22 cellular contexts compared by ENCODE assay signal in genomic region chr15:79084308-79084968, GRCh38. TPM values are rescaled to one million over a fixed set of nuclear protein-coding genes. Genes with fewer than 3 reads are reported as not detected.
DNase-seq lines count a peak whose midpoint lies in the region; ATAC-seq and TF ChIP-seq lines count a peak whose summit lies in the region.
"Had no signal": no experiment of that assay in that cellular context is flagged by ENCODE, and none has a peak within 500 bp of the region (broad histone marks: within the 10 kb centered on the region; RNA-seq: fewer than 3 reads in every experiment).

No MANE protein-coding gene starts in this region.

- WGBS in trophoblast cell (ENCODE audit: extremely low coverage, insufficient coverage, insufficient read length) = no CpG with 5 or more reads among the region's 14 CpGs

- H2AK5ac ChIP-seq in trophoblast cell (ENCODE audit: low read length) = no peak overlapping the region

- H4K20me1 ChIP-seq in PC-3 (ENCODE audit: low read length) = no peaks in the 10 kb centered on the region

- no peaks in the 10 kb centered on the region for H3K79me1 ChIP-seq in trophoblast cell (ENCODE audit: low read length)

- no peak overlapping the region for H2BK5ac ChIP-seq in trophoblast cell (ENCODE audit: low read depth, low read length, poor library complexity)

- POLR2A ChIA-PET in PC-3 (lab: Charles Lee; ENCODE audit: unreplicated experiment) = no interaction called here

- H3K9ac ChIP-seq in trophoblast cell (ENCODE audit: low read length) = no peak overlapping the region
- no peak overlapping the region for H3K9ac ChIP-seq in PC-3 (ENCODE audit: low read length)

- intact Hi-C loops in PC-3 (cut with micrococcal nuclease) = no loop called here

- H2BK12ac ChIP-seq in trophoblast cell (ENCODE audit: low read length) = no peak overlapping the region

- peaks cover 72% of the 10 kb centered on the region for H3K27me3 Mint-ChIP-seq in T-helper 17 cell

- no peak overlapping the region for H3K4me3 Mint-ChIP-seq in T-helper 17 cell
- H3K4me3 Mint-ChIP-seq: activated naive CD8-positive, alpha-beta T cell treated with anti-CD3 and anti-CD28 coated beads for 36 hours; CD8-positive, alpha-beta T cell; natural killer cell had no signal

- no peak overlapping the region for H4K91ac ChIP-seq in trophoblast cell (ENCODE audit: low read depth, low read length)

- H3K4me1 ChIP-seq in trophoblast cell (ENCODE audit: control insufficient read depth in 1 of 2, insufficient read depth in 2 of 2, low read length in 2 of 2) (peaks cover under 1% of the 10 kb centered on the region in 2 experiments), PC-3 (ENCODE audit: insufficient read depth, low read length) (no peaks in the 10 kb centered on the region)
- H3K4me1 ChIP-seq: A549 had no signal

- peak overlapping the region; percentile 43 for H3K4me3 ChIP-seq in trophoblast cell (ENCODE audit: low read depth, low read length)
- no peak overlapping the region for H3K4me3 ChIP-seq in PC-3 (ENCODE audit: low read length)
- H3K4me3 ChIP-seq: A549, GM12878, heart right ventricle, smooth muscle cell had no signal

- no peak overlapping the region for H3K4me2 ChIP-seq in trophoblast cell (ENCODE audit: low read length)
- H3K4me2 ChIP-seq in PC-3 (ENCODE audit: low read length) = no peak overlapping the region
- H3K4me2 ChIP-seq: A549, smooth muscle cell had no signal

- H3K27ac ChIP-seq in trophoblast cell (ENCODE audit: low read depth, low read length) = no peak overlapping the region
- H3K27ac ChIP-seq in PC-3 (ENCODE audit: low read length) = no peak overlapping the region
- H3K27ac ChIP-seq: A549, heart right ventricle had no signal

- TF ChIP-seq CTCF in GM13977 (IDR thresholded peaks at IDR 0.05; ENCODE audit: extremely low read depth, insufficient read depth, missing control alignments) = no peak
- TF ChIP-seq CTCF in PC-3 (conservative IDR thresholded peaks at IDR 0.05; ENCODE audit: low read depth, low read length) = no peak

- no peak overlapping the region for H3K4ac ChIP-seq in trophoblast cell (ENCODE audit: low read depth, low read length)

- H3K27me3 ChIP-seq in trophoblast cell (ENCODE audit: insufficient read depth, low read length) (peaks cover under 1% of the 10 kb centered on the region), PC-3 (ENCODE audit: low read length) (peaks cover 63% of the 10 kb centered on the region)

- H3K9me3 ChIP-seq in T-helper 17 cell (ENCODE audit: control insufficient read depth, low read length, poor library complexity, severe bottlenecking) = no peaks in the 10 kb centered on the region
- peaks cover 6% of the 10 kb centered on the region for H3K9me3 ChIP-seq in trophoblast cell (ENCODE audit: insufficient read depth, low read depth, low read length)
- no peaks in the 10 kb centered on the region for H3K9me3 ChIP-seq in PC-3 (ENCODE audit: low read length)
- H3K9me3 ChIP-seq: A549, heart right ventricle had no signal

- H2BK120ac ChIP-seq in trophoblast cell (ENCODE audit: insufficient read depth, low read length, poor library complexity) = no peak overlapping the region

- BruUV-seq in PC-3 (replicated peaks; lab: Mats Ljungman, UMichigan) = no TSS peak

- H2AFZ ChIP-seq in trophoblast cell (ENCODE audit: insufficient read depth, low read length, poor library complexity) (no peak overlapping the region), PC-3 (ENCODE audit: low read length) (no peak overlapping the region)

- no peak overlapping the region for H3K14ac ChIP-seq in trophoblast cell (ENCODE audit: low read length)

- no peaks in the 10 kb centered on the region for H3K79me2 ChIP-seq in trophoblast cell (ENCODE audit: control insufficient read depth, insufficient read depth, low read length, poor library complexity)
- H3K79me2 ChIP-seq in PC-3 (ENCODE audit: low read length) = no peaks in the 10 kb centered on the region

- DNase-seq in NCI-H748 (lab: John Stamatoyannopoulos, UW; ENCODE audit: unreplicated experiment) = peak; percentile 30
- no peak for DNase-seq in NCI-H748 treated with DMSO at 0.1 percent for 48 hours (lab: John Stamatoyannopoulos, UW)
- peak; percentile 77 for DNase-seq in NCI-H146 treated with DMSO at 0.1 percent for 48 hours (lab: John Stamatoyannopoulos, UW; ENCODE audit: unreplicated experiment)
- DNase-seq in T-helper 17 cell = no peak
- DNase-seq in trophoblast cell = no peak
- no peak for DNase-seq in effector CD8-positive, alpha-beta T cell (lab: John Stamatoyannopoulos, UW)
- no peak for DNase-seq in GM13977 (ENCODE audit: low spot score)
- DNase-seq in PC-3 = no peak
- DNase-seq: activated CD4-positive, alpha-beta T cell treated with anti-CD3 and anti-CD28 coated beads, Interleukin-2, amount 50 U/mL, for 1 hour; activated CD8-positive, alpha-beta memory T cell treated with anti-CD3 and anti-CD28 coated beads, Interleukin-2, amount 50 U/mL, for 4 hours; activated naive CD8-positive, alpha-beta T cell treated with anti-CD3 and anti-CD28 coated beads for 36 hours; CD8-positive, alpha-beta T cell; cerebellar nuclear complex; DMS79 treated with DMSO at 0.1 percent for 48 hours; heart right ventricle; Karpas-422; natural killer cell; NCI-H2029 had no signal

- H3K4me1 Mint-ChIP-seq in T-helper 17 cell = peaks cover 6% of the 10 kb centered on the region
- H3K4me1 Mint-ChIP-seq: activated naive CD8-positive, alpha-beta T cell treated with anti-CD3 and anti-CD28 coated beads for 36 hours; natural killer cell had no signal

- no peaks in the 10 kb centered on the region for H3F3A ChIP-seq in PC-3 (ENCODE audit: low read length, unreplicated experiment)

- H3K27ac Mint-ChIP-seq in T-helper 17 cell = peak overlapping the region; percentile 59
- H3K27ac Mint-ChIP-seq: activated naive CD8-positive, alpha-beta T cell treated with anti-CD3 and anti-CD28 coated beads for 36 hours; CD8-positive, alpha-beta T cell; natural killer cell had no signal

- peaks cover 5% of the 10 kb centered on the region for H3K36me3 Mint-ChIP-seq in T-helper 17 cell (ENCODE audit: low read depth)
- H3K36me3 Mint-ChIP-seq: activated naive CD8-positive, alpha-beta T cell treated with anti-CD3 and anti-CD28 coated beads for 36 hours; CD8-positive, alpha-beta T cell; natural killer cell had no signal

- H3K23ac ChIP-seq in trophoblast cell (ENCODE audit: low read length) = no peak overlapping the region

- no peak overlapping the region for H4K12ac ChIP-seq in trophoblast cell (ENCODE audit: low read depth, low read length)

- ATAC-seq in T-helper 17 cell (no peak), PC-3 (no peak)
- ATAC-seq: A549; CD8-positive, alpha-beta T cell; GM12878; heart right ventricle; natural killer cell had no signal

- H3K9me2 ChIP-seq in PC-3 (replicated peaks; ENCODE audit: low read length) = no peaks in the 10 kb centered on the region

- H4K8ac ChIP-seq in trophoblast cell (ENCODE audit: low read depth, low read length) = no peak overlapping the region

- H3K18ac ChIP-seq in trophoblast cell (ENCODE audit: low read length) = no peak overlapping the region

- H3K36me3 ChIP-seq in trophoblast cell (ENCODE audit: control insufficient read depth in 1 of 2, insufficient read depth in 2 of 2, low read length in 2 of 2) (no peaks in the 10 kb centered on the region), PC-3 (ENCODE audit: low read depth, low read length) (no peaks in the 10 kb centered on the region)
- H3K36me3 ChIP-seq: heart right ventricle had no signal

- in situ Hi-C loops in GM13977 (cut with MboI; ENCODE audit: low pct_unique_long_range_greater_than_20kb, low sequenced_read_pairs, unreplicated experiment) = no loop called here

- CTCF ChIA-PET in PC-3 (lab: Charles Lee) = no interaction called here

RNA-seq across cellular contexts. Expression of gene RASGRF1, which starts 6.1 kb away (rescaled TPM):
- total RNA-seq in T-helper 17 cell (under 1 TPM in 1 of 2 donors, not detected in 1; 0.55 TPM), PC-3 (2014; rRNA removed) (not detected in 2 replicates)
- polyA plus RNA-seq in trophoblast cell (2013) = 3.5 and 4.0 TPM in 2 replicates
- total RNA-seq: activated naive CD8-positive, alpha-beta T cell treated with anti-CD3 and anti-CD28 coated beads for 36 hours; CD8-positive, alpha-beta T cell; natural killer cell; NCI-H460 had no signal

Comparison
In these comparisons a context has a peak if more than half of its experiments do, and no peak if none do; other contexts are left out.
1. DNase-seq: peak in NCI-H748 (single experiment) and NCI-H146 treated with DMSO at 0.1 percent for 48 hours (single experiment); none in NCI-H748 treated with DMSO at 0.1 percent for 48 hours (single experiment), T-helper 17 cell (0 of 3), trophoblast cell (0 of 2), effector CD8-positive, alpha-beta T cell (single experiment), GM13977 (single experiment) and PC-3 (single experiment).